ENCODE assay signal across 8 cellular contexts in the genomic region with DNA sequence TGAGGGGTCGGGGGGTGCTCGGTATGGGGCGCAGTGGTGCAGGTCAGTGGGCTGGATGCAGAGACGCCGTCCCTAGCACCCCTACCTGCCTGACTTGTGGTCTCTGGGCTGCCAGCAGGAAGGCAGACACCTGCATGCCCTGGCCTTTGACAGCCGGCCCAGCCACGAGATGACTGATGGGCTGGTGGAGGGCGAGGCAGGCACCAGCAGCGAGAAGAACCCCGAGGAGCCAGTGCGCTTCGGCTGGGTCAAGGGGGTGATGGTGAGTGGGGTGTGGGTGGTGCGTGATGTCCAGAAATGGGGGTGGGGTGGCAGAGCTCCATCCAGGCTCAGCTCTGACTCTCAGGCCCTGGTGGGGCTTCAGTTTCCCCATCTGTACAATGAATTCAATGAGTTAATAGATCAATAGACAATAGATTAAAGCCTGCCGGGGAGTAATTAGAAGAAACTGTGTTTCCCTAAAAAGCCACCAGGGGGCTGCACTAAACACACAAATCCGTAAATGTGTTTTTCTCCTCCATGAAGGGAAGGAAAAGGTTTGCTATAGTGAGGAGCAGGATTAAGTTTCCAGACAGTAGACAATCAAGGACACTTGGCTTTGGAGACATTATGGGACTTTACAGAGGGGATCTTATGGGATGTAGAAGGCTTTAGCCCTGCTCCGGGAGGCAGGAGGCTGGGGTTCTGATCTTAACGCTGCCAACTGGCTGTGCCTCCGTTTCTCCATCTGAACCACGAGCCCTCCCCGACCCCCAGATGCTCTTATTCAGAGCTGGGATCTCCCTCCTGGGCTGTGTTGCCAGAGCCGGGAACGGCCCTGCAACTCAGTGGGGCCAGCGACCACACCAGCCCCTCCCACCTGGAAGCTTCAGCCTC. TPM values are rescaled to one million over a fixed set of nuclear protein-coding genes. Genes with fewer than 3 reads are reported as not detected.
A peak's percentile ranks its signal among the peaks of the same experiment; 100 is the strongest.
DNase-seq lines count a peak whose midpoint lies in the region; ATAC-seq and TF ChIP-seq lines count a peak whose summit lies in the region.

No MANE protein-coding gene starts in this region.

- H4K20me1 ChIP-seq in osteoblast (ENCODE audit: insufficient read depth, low read length) = no peaks in the 10 kb centered on the region

- H3K79me2 ChIP-seq in osteoblast (ENCODE audit: insufficient read depth, low read length) = no peaks in the 10 kb centered on the region

- peak; percentile 69 for TF ChIP-seq CTCF in AG09319 (IDR thresholded peaks at IDR 0.05; ENCODE audit: low read depth, low read length)
- TF ChIP-seq CTCF in GM12865 (IDR thresholded peaks at IDR 0.05; ENCODE audit: insufficient read depth, low read depth, low read length, missing control alignments) = peak; percentile 72
- peak; percentile 70 for TF ChIP-seq CTCF in foreskin fibroblast (IDR thresholded peaks at IDR 0.05; ENCODE audit: low read depth, low read length)
- TF ChIP-seq CTCF in osteoblast (IDR thresholded peaks at IDR 0.05; ENCODE audit: extremely low read depth, low read depth, low read length) = peak; percentile 74

- peak; percentile 51 for DNase-seq in AG09319 (ENCODE audit: extremely low read depth, low read depth)
- DNase-seq in GM12865 (ENCODE audit: low read depth) = peak; percentile 78
- peak; percentile 54 for DNase-seq in NCI-H2171 (lab: John Stamatoyannopoulos, UW)
- DNase-seq in activated T-cell treated with anti-CD3 and anti-CD28 coated beads for 24 hours (ENCODE audit: low read depth) = peak; percentile 32
- DNase-seq in foreskin fibroblast = peak; percentile 35 to 80
- peak; percentile 95 for DNase-seq in osteoblast (ENCODE audit: insufficient read length, low spot score, missing footprints)
- no peak for DNase-seq in GF-D8 (lab: John Stamatoyannopoulos, UW)

- peak overlapping the region; percentile 53 for H3K4me2 ChIP-seq in osteoblast (ENCODE audit: insufficient read depth, low read length)

- H3K27me3 ChIP-seq in osteoblast (ENCODE audit: insufficient read depth, low read length) = no peaks in the 10 kb centered on the region

- no peak for ATAC-seq in GM21717 (IDR thresholded peaks at IDR 0.05; ENCODE audit: unreplicated experiment)

- H3K9me3 ChIP-seq in osteoblast (ENCODE audit: low read depth, low read length) = no peaks in the 10 kb centered on the region

- H3K36me3 ChIP-seq in osteoblast (ENCODE audit: insufficient read depth, low read length) = no peaks in the 10 kb centered on the region

- H3K4me1 ChIP-seq in osteoblast (ENCODE audit: insufficient read depth, low read length) = no peaks in the 10 kb centered on the region

- H3K27ac ChIP-seq in osteoblast (ENCODE audit: low read depth, low read length) = no peak overlapping the region

- H2AFZ ChIP-seq in osteoblast (ENCODE audit: low read length) = peak overlapping the region; percentile 90

- no peak overlapping the region for H3K4me3 ChIP-seq in GM12865 (ENCODE audit: low read depth, low read length)
- H3K4me3 ChIP-seq in foreskin fibroblast (ENCODE audit: low read depth in 1 of 2, low read length in 2 of 2) = no peak overlapping the region
- no peak overlapping the region for H3K4me3 ChIP-seq in osteoblast (ENCODE audit: insufficient read depth, low read length)

RNA-seq across cellular contexts. Expression of gene SLC12A3, which starts 2.2 kb away (rescaled TPM):
- not detected in 2 replicates for total RNA-seq in osteoblast
